In the genomic region with DNA sequence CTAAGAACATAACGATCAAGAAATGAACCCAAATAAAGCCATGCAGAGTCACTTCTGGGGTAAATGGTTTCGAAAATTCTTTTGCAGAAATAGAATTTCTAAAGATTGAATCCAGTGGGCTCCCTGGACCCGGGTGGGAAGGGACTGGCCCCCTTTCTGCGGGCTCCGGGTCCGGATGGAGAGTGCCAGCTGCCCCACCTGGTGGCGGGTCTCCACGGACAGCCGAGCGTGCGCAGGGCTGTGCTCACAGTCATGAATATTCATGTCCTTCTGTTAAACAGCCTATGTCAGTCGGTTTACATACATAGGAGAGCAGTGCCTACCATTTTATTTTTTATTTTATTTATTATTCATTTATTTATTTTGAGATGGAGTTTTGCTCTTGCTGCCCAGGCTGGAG, we compare ENCODE assay signal across 9 cellular contexts. TPM values are rescaled to one million over a fixed set of nuclear protein-coding genes. Genes with fewer than 3 reads are reported as not detected.
DNase-seq lines count a peak whose midpoint lies in the region; ATAC-seq and TF ChIP-seq lines count a peak whose summit lies in the region.
"Had no signal": no experiment of that assay in that cellular context is flagged by ENCODE, and none has a peak within 500 bp of the region (broad histone marks: within the 10 kb centered on the region; RNA-seq: fewer than 3 reads in every experiment).

No MANE protein-coding gene starts in this region.

- H3K36me3 ChIP-seq in A673 (ENCODE audit: insufficient read depth, low read length, poor library complexity, severe bottlenecking): no peaks in the 10 kb centered on the region

- CTCF ChIA-PET in A673 (lab: Charles Lee): interaction anchor here (0.7 kb wide), 1 partner anchor 389 kb away, joined by 4 read pairs; no protein-coding TSS in a partner anchor

- peak; percentile 81 for DNase-seq in A673 (ENCODE audit: low spot score)
- DNase-seq in G401 (ENCODE audit: low spot score): peak; percentile 39
- DNase-seq in SK-MEL-5 (ENCODE audit: low read depth, low spot score): peak; percentile 56
- peak; percentile 83 for DNase-seq in glutamatergic neuron
- DNase-seq in mesenteric fat pad (ENCODE audit: low spot score): no peak
- DNase-seq in HPDE6-E6E7 (ENCODE audit: extremely low spot score): no peak

- no peak overlapping the region for H3K4me3 Mint-ChIP-seq in glutamatergic neuron (ENCODE audit: unreplicated experiment)
- H3K4me3 Mint-ChIP-seq: dendritic cell treated with granulocyte-macrophage colony-stimulating factor and Interleukin-4, amounts not matched to agents 40 ng/mL and 50 ng/mL, for 4 days had no signal

- in situ Hi-C loops in G401 (cut with HindIII; ENCODE audit: low sequenced_read_pairs) (no loop called here), SK-MEL-5 (cut with HindIII; ENCODE audit: low pct_unique_long_range_greater_than_20kb, low sequenced_read_pairs) (no loop called here)

- H3K4me1 Mint-ChIP-seq in glutamatergic neuron (ENCODE audit: low read depth, unreplicated experiment): peaks cover 35% of the 10 kb centered on the region

- ATAC-seq in HG03139 (IDR thresholded peaks at IDR 0.05; ENCODE audit: unreplicated experiment): no peak
- no peak for ATAC-seq in HG03097 (IDR thresholded peaks at IDR 0.05; ENCODE audit: low FRiP score, unreplicated experiment)

- no peaks in the 10 kb centered on the region for H3K36me3 Mint-ChIP-seq in glutamatergic neuron (ENCODE audit: unreplicated experiment)

- H3K27me3 ChIP-seq in A673 (replicated peaks; ENCODE audit: insufficient read depth, low read depth, low read length, poor library complexity): no peaks in the 10 kb centered on the region

- H3K4me1 ChIP-seq in A673 (ENCODE audit: insufficient read depth, low read length, poor library complexity, severe bottlenecking): no peaks in the 10 kb centered on the region

- BruUV-seq in A673 (replicated peaks; lab: Mats Ljungman, UMichigan): no TSS peak

- POLR2A ChIA-PET in A673 (lab: Charles Lee; ENCODE audit: low non-redundant PET): no interaction called here

- peaks cover 9% of the 10 kb centered on the region for H3K9me3 Mint-ChIP-seq in glutamatergic neuron (ENCODE audit: unreplicated experiment)
- H3K9me3 Mint-ChIP-seq: dendritic cell treated with granulocyte-macrophage colony-stimulating factor and Interleukin-4, amounts not matched to agents 40 ng/mL and 50 ng/mL, for 4 days had no signal

- H3K27ac ChIP-seq in A673 (ENCODE audit: low read depth, low read length, poor library complexity, severe bottlenecking): no peak overlapping the region

- H3K27ac Mint-ChIP-seq in glutamatergic neuron (ENCODE audit: unreplicated experiment): no peak overlapping the region
- H3K27ac Mint-ChIP-seq: dendritic cell treated with granulocyte-macrophage colony-stimulating factor and Interleukin-4, amounts not matched to agents 40 ng/mL and 50 ng/mL, for 4 days had no signal

- TF ChIP-seq CTCF in A673 (conservative IDR thresholded peaks at IDR 0.05; ENCODE audit: low read depth, low read length) (peak; percentile 73), glutamatergic neuron (IDR thresholded peaks at IDR 0.05; ENCODE audit: partially characterized antibody, unreplicated experiment) (peak; percentile 68)

- H3K27me3 Mint-ChIP-seq in glutamatergic neuron (ENCODE audit: unreplicated experiment): peaks cover 7% of the 10 kb centered on the region

- no peak overlapping the region for H3K4me3 ChIP-seq in A673 (ENCODE audit: low read depth, low read length, poor library complexity, severe bottlenecking)

- H3K9me3 ChIP-seq in A673 (ENCODE audit: low read depth, low read length, poor library complexity, severe bottlenecking): no peaks in the 10 kb centered on the region

- intact Hi-C loops in A673 (cut with micrococcal nuclease; ENCODE audit: unreplicated experiment): no loop called here

RNA-seq across cellular contexts. Expression of gene PPP1R26, which starts 4.7 kb away (rescaled TPM):
- total RNA-seq in A673 (2021) (7.4 and 9.6 TPM in 2 replicates), glutamatergic neuron (ENCODE audit: unreplicated experiment) (22.2 TPM), mesenteric fat pad (10.6 TPM)
- total RNA-seq in G401 (2014; rRNA removed; shearing (Covaris generic)): 13.7 and 17.9 TPM in 2 replicates
- 22.5 and 24.4 TPM in 2 replicates for total RNA-seq in SK-MEL-5 (2014; rRNA removed; shearing (Covaris generic))
- 18.1 and 28.3 TPM in 2 replicates for polyA plus RNA-seq in SK-MEL-5 (2015; cell fraction: cytosol; rRNA removed)
- polyA plus RNA-seq in SK-MEL-5 (2015; cell fraction: nucleus; rRNA removed): 35.4 and 37.2 TPM in 2 replicates

RNA-seq across cellular contexts. Expression of gene MRPS2, which starts 25.6 kb away (rescaled TPM):
- total RNA-seq in A673 (2021) (83.2 and 88.8 TPM in 2 replicates), glutamatergic neuron (ENCODE audit: unreplicated experiment) (30.7 TPM), mesenteric fat pad (25.9 TPM)
- 32.7 and 53.5 TPM in 2 replicates for total RNA-seq in G401 (2014; rRNA removed; shearing (Covaris generic))
- 64.6 and 75.3 TPM in 2 replicates for total RNA-seq in SK-MEL-5 (2014; rRNA removed; shearing (Covaris generic))
- polyA plus RNA-seq in SK-MEL-5 (2015; cell fraction: cytosol; rRNA removed): 117 and 156 TPM in 2 replicates
- polyA plus RNA-seq in SK-MEL-5 (2015; cell fraction: nucleus; rRNA removed): 84.8 and 87.7 TPM in 2 replicates

RNA-seq across cellular contexts. Expression of gene LCN1, which starts 46.3 kb away (rescaled TPM):
- total RNA-seq in A673 (2021): not detected in 2 replicates
- total RNA-seq in G401 (2014; rRNA removed; shearing (Covaris generic)): not detected in 2 replicates
- total RNA-seq in SK-MEL-5 (2014; rRNA removed; shearing (Covaris generic)): not detected in 2 replicates
- polyA plus RNA-seq in SK-MEL-5 (2015; cell fraction: cytosol; rRNA removed): not detected in 2 replicates
- polyA plus RNA-seq in SK-MEL-5 (2015; cell fraction: nucleus; rRNA removed): not detected in 2 replicates
- not detected for total RNA-seq in glutamatergic neuron (ENCODE audit: unreplicated experiment)
- 2.3 TPM for total RNA-seq in mesenteric fat pad

Comparison
In these comparisons a context has a peak if more than half of its experiments do, and no peak if none do; other contexts are left out.
1. DNase-seq: peak in A673 (single experiment), G401 (single experiment), SK-MEL-5 (single experiment) and glutamatergic neuron (single experiment); none in mesenteric fat pad (single experiment) and HPDE6-E6E7 (single experiment).